ENCODE assay signal across 9 cellular contexts in genomic region chr7:148084138-148084537, GRCh38.
A peak's percentile ranks its signal among the peaks of the same experiment; 100 is the strongest.
DNase-seq lines count a peak whose midpoint lies in the region; ATAC-seq, FAIRE-seq and TF ChIP-seq lines count a peak whose summit lies in the region.
"Had no signal": no experiment of that assay in that cellular context is flagged by ENCODE, and none has a peak within 500 bp of the region (broad histone marks: within the 10 kb centered on the region; RNA-seq: fewer than 3 reads in every experiment).

No MANE protein-coding gene starts in this region.

- H3K4me1 ChIP-seq in breast epithelium (no peaks in the 10 kb centered on the region), sigmoid colon (peaks cover 0 to 13% (median 0%) of the 10 kb centered on the region in 4 donors)

- TF ChIP-seq CTCF in GM10248 (IDR thresholded peaks at IDR 0.05; ENCODE audit: control extremely low read depth, extremely low read depth, low read depth, missing control alignments), result peak; percentile 76
- peak in 2 of 3 donors; percentile 11 to 51 for TF ChIP-seq CTCF in breast epithelium (IDR thresholded peaks at IDR 0.05)
- peak in 2 of 4 experiments; percentile 41 to 63 for TF ChIP-seq CTCF in sigmoid colon (IDR thresholded peaks at IDR 0.05)

- 7 to 16% methylated on average over 3 of the region's 3 CpGs for WGBS in sigmoid colon, 2 donors

- TF ChIP-seq POLR2A in breast epithelium (IDR thresholded peaks at IDR 0.05), result no peak
- TF ChIP-seq POLR2A in sigmoid colon (IDR thresholded peaks at IDR 0.05), result no peak

- H3K9me3 ChIP-seq in breast epithelium (no peaks in the 10 kb centered on the region), sigmoid colon (no peaks in the 10 kb centered on the region)

- peak; percentile 51 for ATAC-seq in HG03520 (IDR thresholded peaks at IDR 0.05; ENCODE audit: unreplicated experiment)

- POLR2A ChIA-PET in GM10248 (lab: Yijun Ruan, JAX), result no interaction called here

- DNase-seq in GM10248 (ENCODE audit: extremely low spot score) (no peak), NCI-H748 treated with DMSO at 0.1 percent for 48 hours (lab: John Stamatoyannopoulos, UW) (peak; percentile 82), breast epithelium (ENCODE audit: low spot score in 2 of 2) (no peak), left kidney (ENCODE audit: low read depth, low spot score) (peak; percentile 92), ureter (ENCODE audit: low spot score) (peak; percentile 49), sigmoid colon (no peak)

- H3K36me3 ChIP-seq in breast epithelium (no peaks in the 10 kb centered on the region), sigmoid colon (no peaks in the 10 kb centered on the region)

- intact Hi-C loops in breast epithelium (cut with DNase I; ENCODE audit: low total_unique reads) (no loop called here), sigmoid colon (cut with DNase I) (loop anchor here (5.0 kb wide), 1 partner anchor 842 kb away; no protein-coding TSS in a partner anchor)

- no peak overlapping the region for H3K27ac ChIP-seq in breast epithelium
- no peak overlapping the region for H3K27ac ChIP-seq in sigmoid colon

- CTCF ChIA-PET in GM10248 (lab: Yijun Ruan, JAX), result no interaction called here

- no peak for TF ChIP-seq EP300 in sigmoid colon (IDR thresholded peaks at IDR 0.05)

- FAIRE-seq in A204.1 (lab: Jason Lieb, UNC), result peak; percentile 86
- FAIRE-seq: endothelial cell of umbilical vein had no signal

- H3K27me3 ChIP-seq in breast epithelium (no peaks in the 10 kb centered on the region), sigmoid colon (no peaks in the 10 kb centered on the region)

- H3K4me3 ChIP-seq in breast epithelium, result no peak overlapping the region
- no peak overlapping the region for H3K4me3 ChIP-seq in sigmoid colon

Comparison
In these comparisons a context has a peak if more than half of its experiments do, and no peak if none do; other contexts are left out.
1. DNase-seq: peak in NCI-H748 treated with DMSO at 0.1 percent for 48 hours (single experiment), left kidney (single experiment) and ureter (single experiment); none in GM10248 (single experiment), breast epithelium (0 of 2) and sigmoid colon (single experiment).